8 cellular contexts compared by ENCODE assay signal in genomic region chr6:30411515-30412207, GRCh38.
DNase-seq lines count a peak whose midpoint lies in the region; ATAC-seq, FAIRE-seq and TF ChIP-seq lines count a peak whose summit lies in the region.

No MANE protein-coding gene starts in this region.

- no peak overlapping the region for H3K9ac ChIP-seq in KMS-11

- DNase-seq in D721Med (ENCODE audit: insufficient read length, low spot score) (no peak), T follicular helper cell (ENCODE audit: low read depth) (peak; percentile 43), iPS-NIHi7 (ENCODE audit: extremely low spot score) (peak; percentile 41)
- DNase-seq in activated naive CD8-positive, alpha-beta T cell treated with anti-CD3 and anti-CD28 coated beads, Interleukin-2, amount 50 U/mL, for 16 hours (ENCODE audit: low read depth, low spot score) = peak; percentile 14
- DNase-seq in stimulated activated CD4-positive, alpha-beta T cell treated with anti-CD3 and anti-CD28 coated beads, Interleukin-1b, Interleukin-23, amount 100 ng/mL, for 24 hours (ENCODE audit: low read depth in 4 of 4, low spot score in 1 of 4) = peak; percentile 25 to 44 (median 34)

- no peaks in the 10 kb centered on the region for H4K20me1 ChIP-seq in KMS-11 (ENCODE audit: insufficient read depth)

- no peak overlapping the region; the same call in 1 of the 2 replicates for H2AFZ ChIP-seq in KMS-11 (ENCODE audit: low read depth)

- H3K4me1 ChIP-seq in KMS-11 (ENCODE audit: low read depth, poor library complexity, severe bottlenecking) = no peaks in the 10 kb centered on the region

- no peaks in the 10 kb centered on the region for H3K36me3 ChIP-seq in KMS-11 (ENCODE audit: insufficient read depth)

- TF ChIP-seq CTCF in D721Med (IDR thresholded peaks at IDR 0.05; ENCODE audit: insufficient read depth, missing control alignments) (peak; percentile 67), KMS-11 (conservative IDR thresholded peaks at IDR 0.05; ENCODE audit: low read depth, low read length) (peak; percentile 78)

- no peak overlapping the region for H3K27ac ChIP-seq in KMS-11

- peaks cover 31% of the 10 kb centered on the region for H3K27me3 ChIP-seq in KMS-11 (ENCODE audit: insufficient read depth, low read depth)

- no peak overlapping the region for H3K4me2 ChIP-seq in KMS-11

- no peak for ATAC-seq in GM18519 (IDR thresholded peaks at IDR 0.05; ENCODE audit: low FRiP score, unreplicated experiment)
- ATAC-seq in GM21717 (IDR thresholded peaks at IDR 0.05; ENCODE audit: unreplicated experiment) = no peak

- no peak for FAIRE-seq in D721Med (lab: Jason Lieb, UNC)

- no peaks in the 10 kb centered on the region for H3K79me2 ChIP-seq in KMS-11 (ENCODE audit: insufficient read depth, low read depth)

- H3K4me3 ChIP-seq in KMS-11 (IDR thresholded peaks at IDR 0.05; ENCODE audit: insufficient read depth, low read depth, low read length) = no peak overlapping the region
